8 cellular contexts compared by ENCODE assay signal in the genomic region with DNA sequence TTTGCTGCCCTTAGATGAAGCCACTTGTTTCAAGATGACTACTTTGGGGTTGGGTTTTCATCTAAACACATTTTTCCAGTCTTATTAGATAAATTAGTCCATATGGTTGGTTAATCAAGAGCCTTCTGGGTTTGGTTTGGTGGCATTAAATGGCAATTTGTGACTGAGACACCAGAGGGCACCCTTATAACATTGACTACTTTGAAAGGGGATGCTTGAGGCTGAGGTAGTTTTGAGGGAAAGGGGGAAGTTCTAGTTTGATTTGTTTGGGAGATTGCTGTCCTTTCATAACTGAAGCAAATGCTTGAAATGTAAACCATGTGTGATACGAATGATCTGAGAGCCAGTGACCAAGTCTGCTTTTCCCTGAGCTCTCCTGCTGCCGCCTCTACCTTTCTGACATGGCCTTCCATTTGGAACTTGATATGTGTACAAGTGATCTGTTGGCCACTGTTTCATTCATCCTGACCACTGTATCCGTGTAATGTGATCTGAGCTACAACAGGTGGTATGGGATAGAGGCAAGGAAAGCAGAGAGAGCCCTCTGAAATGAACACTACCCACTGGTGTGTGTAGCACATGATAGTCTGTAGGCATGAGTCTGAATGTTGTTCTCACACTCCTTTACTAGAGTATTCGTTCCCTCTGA. TPM values are rescaled to one million over a fixed set of nuclear protein-coding genes. Genes with fewer than 3 reads are reported as not detected.
DNase-seq lines count a peak whose midpoint lies in the region; ATAC-seq and TF ChIP-seq lines count a peak whose summit lies in the region.

No MANE protein-coding gene starts in this region.

- no peak overlapping the region for H3K27ac ChIP-seq in testis

- no peaks in the 10 kb centered on the region for H3K9me3 Mint-ChIP-seq in IgD-negative memory B cell

- no peaks in the 10 kb centered on the region for H3K27me3 Mint-ChIP-seq in IgD-negative memory B cell

- no peak for TF ChIP-seq POLR2A in testis (IDR thresholded peaks at IDR 0.05)

- WGBS in testis, 2 donors, result 50 to 59% methylated on average over 4 of the region's 4 CpGs

- ATAC-seq in left colon (peak; percentile 52), HG03378 (IDR thresholded peaks at IDR 0.05; ENCODE audit: unreplicated experiment) (no peak)

- peaks cover 35% of the 10 kb centered on the region for H3K4me1 ChIP-seq in testis

- peaks cover 3 to 5% (median 5%) of the 10 kb centered on the region in 3 donors for H3K4me1 Mint-ChIP-seq in IgD-negative memory B cell

- no peaks in the 10 kb centered on the region for H3K27me3 ChIP-seq in testis

- no peaks in the 10 kb centered on the region for H3K9me3 ChIP-seq in testis

- peak overlapping the region in 2 of 3 donors; percentile 36 to 60 for H3K27ac Mint-ChIP-seq in IgD-negative memory B cell

- TF ChIP-seq CTCF in cardiac fibroblast (IDR thresholded peaks at IDR 0.05; ENCODE audit: low read depth, low read length) (peak; percentile 65), testis (IDR thresholded peaks at IDR 0.05) (peak; percentile 55 to 77 (median 75))

- H3K4me3 ChIP-seq in cardiac fibroblast (replicated peaks in 1 of 2; ENCODE audit: low read depth in 2 of 2, low read length in 2 of 2) (no peak overlapping the region), testis (no peak overlapping the region)

- H3K4me3 Mint-ChIP-seq in IgD-negative memory B cell, result no peak overlapping the region

- H3K36me3 Mint-ChIP-seq in IgD-negative memory B cell, result no peaks in the 10 kb centered on the region

- H3K36me3 ChIP-seq in testis (ENCODE audit: low read depth, missing control alignments), result no peaks in the 10 kb centered on the region

- intact Hi-C loops in left colon (cut with DNase I, micrococcal nuclease), result loop anchor here in 1 of 2 donors (2.0 to 10.0 kb wide), 2 partner anchors 52 to 112 kb away; a partner anchor contains a TSS
- intact Hi-C loops in testis (cut with DNase I; ENCODE audit: low total_unique reads), result loop anchor here (5.0 to 10.0 kb wide), 2 partner anchors 49 to 112 kb away; a partner anchor contains a TSS

- DNase-seq in DMS79 (lab: John Stamatoyannopoulos, UW) (peak; percentile 34), cardiac fibroblast (ENCODE audit: low read depth in 2 of 2) (peak; percentile 82 to 84), left colon (peak; percentile 27 to 63), testis (peak; percentile 69), HPDE6-E6E7 (ENCODE audit: extremely low spot score) (no peak)

TF ChIP-seq in PFSK-1, 5 proteins besides CTCF, POLR2A, EP300 and RAD21:
- TF ChIP-seq FOXP2 (optimal IDR thresholded peaks at IDR 0.05; ENCODE audit: borderline replicate concordance, extremely low read depth, extremely low read length, insufficient read depth) (no peak), POLR2AphosphoS5 (IDR thresholded peaks at IDR 0.05; ENCODE audit: low read depth, low read length) (0 out of 2 replicates have a peak, but pooled peaks have one; percentile 23)
- TF ChIP-seq, protein P1, sequence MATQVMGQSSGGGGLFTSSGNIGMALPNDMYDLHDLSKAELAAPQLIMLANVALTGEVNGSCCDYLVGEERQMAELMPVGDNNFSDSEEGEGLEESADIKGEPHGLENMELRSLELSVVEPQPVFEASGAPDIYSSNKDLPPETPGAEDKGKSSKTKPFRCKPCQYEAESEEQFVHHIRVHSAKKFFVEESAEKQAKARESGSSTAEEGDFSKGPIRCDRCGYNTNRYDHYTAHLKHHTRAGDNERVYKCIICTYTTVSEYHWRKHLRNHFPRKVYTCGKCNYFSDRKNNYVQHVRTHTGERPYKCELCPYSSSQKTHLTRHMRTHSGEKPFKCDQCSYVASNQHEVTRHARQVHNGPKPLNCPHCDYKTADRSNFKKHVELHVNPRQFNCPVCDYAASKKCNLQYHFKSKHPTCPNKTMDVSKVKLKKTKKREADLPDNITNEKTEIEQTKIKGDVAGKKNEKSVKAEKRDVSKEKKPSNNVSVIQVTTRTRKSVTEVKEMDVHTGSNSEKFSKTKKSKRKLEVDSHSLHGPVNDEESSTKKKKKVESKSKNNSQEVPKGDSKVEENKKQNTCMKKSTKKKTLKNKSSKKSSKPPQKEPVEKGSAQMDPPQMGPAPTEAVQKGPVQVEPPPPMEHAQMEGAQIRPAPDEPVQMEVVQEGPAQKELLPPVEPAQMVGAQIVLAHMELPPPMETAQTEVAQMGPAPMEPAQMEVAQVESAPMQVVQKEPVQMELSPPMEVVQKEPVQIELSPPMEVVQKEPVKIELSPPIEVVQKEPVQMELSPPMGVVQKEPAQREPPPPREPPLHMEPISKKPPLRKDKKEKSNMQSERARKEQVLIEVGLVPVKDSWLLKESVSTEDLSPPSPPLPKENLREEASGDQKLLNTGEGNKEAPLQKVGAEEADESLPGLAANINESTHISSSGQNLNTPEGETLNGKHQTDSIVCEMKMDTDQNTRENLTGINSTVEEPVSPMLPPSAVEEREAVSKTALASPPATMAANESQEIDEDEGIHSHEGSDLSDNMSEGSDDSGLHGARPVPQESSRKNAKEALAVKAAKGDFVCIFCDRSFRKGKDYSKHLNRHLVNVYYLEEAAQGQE (IDR thresholded peaks at IDR 0.05; ENCODE audit: insufficient read depth in 1 of 2, low read depth in 2 of 2, low read length in 2 of 2), result no peak

RNA-seq across cellular contexts. Expression of a gene that starts 5.8 kb away (rescaled TPM):
- 13.7 TPM for polyA plus RNA-seq in IgD-negative memory B cell
- 57.6 TPM for polyA plus RNA-seq in PFSK-1 (2012; ENCODE audit: insufficient read length, low read depth)
- 10 to 100 TPM; 37.2 to 56.4 TPM for total RNA-seq in left colon
- total RNA-seq in testis, result 10 to 100 TPM; 65.5 to 66.0 TPM
- 49.8 TPM for polyA plus RNA-seq in testis (ENCODE audit: insufficient read depth, low read depth, low replicate concordance)

RNA-seq across cellular contexts. Expression of a gene that starts 15.5 kb away (rescaled TPM):
- 0.93 TPM for polyA plus RNA-seq in IgD-negative memory B cell
- 39.0 TPM for polyA plus RNA-seq in PFSK-1 (2012; ENCODE audit: insufficient read length, low read depth)
- 1 to 10 TPM; 5.5 to 9.0 TPM for total RNA-seq in left colon
- total RNA-seq in testis, result 10 to 100 TPM; 12.4 to 22.8 TPM
- 14.7 TPM for polyA plus RNA-seq in testis (ENCODE audit: insufficient read depth, low read depth, low replicate concordance)
